Comparison of ENCODE assay signal across 21 cellular contexts in genomic region chr22:23268139-23268712, GRCh38.
DNase-seq lines count a peak whose midpoint lies in the region; ATAC-seq and TF ChIP-seq lines count a peak whose summit lies in the region.
"Had no signal": no experiment of that assay in that cellular context is flagged by ENCODE, and none has a peak within 500 bp of the region (broad histone marks: within the 10 kb centered on the region; RNA-seq: fewer than 3 reads in every experiment).

No MANE protein-coding gene starts in this region.

- peak overlapping the region; percentile 43 for H3K27ac Mint-ChIP-seq in activated CD8-positive, alpha-beta T cell treated with anti-CD3 and anti-CD28 coated beads, Interleukin-2, amount 10 ng/mL, durations not matched to agents 7 days and 5 days
- no peak overlapping the region for H3K27ac Mint-ChIP-seq in activated CD8-positive, alpha-beta T cell treated with anti-CD3 and anti-CD28 coated beads for 36 hours
- H3K27ac Mint-ChIP-seq: activated naive CD8-positive, alpha-beta T cell treated with anti-CD3 and anti-CD28 coated beads, Interleukin-2, amount 10 ng/mL, durations not matched to agents 7 days and 5 days; activated T-helper 2 cell treated with anti-CD3 and anti-CD28 coated beads, Interferon-gamma antibody, Interleukin-2, Interleukin-4, amounts not matched to agents 10 μg/mL and 5 μg/mL and 100 μg/mL, durations not matched to agents 14 hours and 24 hours and 36 hours; B cell; T-cell had no signal

- peaks cover 23% of the 10 kb centered on the region for H3K4me1 Mint-ChIP-seq in activated CD8-positive, alpha-beta T cell treated with anti-CD3 and anti-CD28 coated beads, Interleukin-2, amount 10 ng/mL, durations not matched to agents 7 days and 5 days (ENCODE audit: low read depth)
- H3K4me1 Mint-ChIP-seq in activated CD8-positive, alpha-beta T cell treated with anti-CD3 and anti-CD28 coated beads for 36 hours (ENCODE audit: low read depth), result no peaks in the 10 kb centered on the region

- ATAC-seq in activated CD8-positive, alpha-beta T cell treated with anti-CD3 and anti-CD28 coated beads, Interleukin-2, amount 10 ng/mL, durations not matched to agents 7 days and 5 days, result no peak
- no peak for ATAC-seq in activated CD8-positive, alpha-beta T cell treated with anti-CD3 and anti-CD28 coated beads for 36 hours
- ATAC-seq in omental fat pad (ENCODE audit: low FRiP score) (no peak), GM19467 (IDR thresholded peaks at IDR 0.05; ENCODE audit: unreplicated experiment) (no peak)
- ATAC-seq: right lobe of liver, T-cell had no signal

- CTCF ChIA-PET in activated CD8-positive, alpha-beta T cell treated with anti-CD3 and anti-CD28 coated beads, Interleukin-2, amount 10 ng/mL, durations not matched to agents 7 days and 5 days (lab: Charles Lee), result interaction anchor here (1.6 to 2.3 kb wide), 2 partner anchors 14 to 42 kb away, joined by 3 to 7 read pairs; no protein-coding TSS in a partner anchor
- CTCF ChIA-PET in activated CD8-positive, alpha-beta T cell treated with anti-CD3 and anti-CD28 coated beads for 36 hours (lab: Charles Lee), result interaction anchor here (1.3 to 3.1 kb wide), 2 partner anchors 22 to 90 kb away, joined by 3 to 8 read pairs; no protein-coding TSS in a partner anchor

- intact Hi-C loops in activated CD8-positive, alpha-beta T cell treated with anti-CD3 and anti-CD28 coated beads for 36 hours (cut with micrococcal nuclease), result no loop called here

- no peak for TF ChIP-seq CTCF in activated CD8-positive, alpha-beta T cell treated with anti-CD3 and anti-CD28 coated beads for 36 hours (IDR thresholded peaks at IDR 0.05)
- TF ChIP-seq CTCF in omental fat pad (IDR thresholded peaks at IDR 0.05), result no peak

- H3K27me3 Mint-ChIP-seq in activated CD8-positive, alpha-beta T cell treated with anti-CD3 and anti-CD28 coated beads, Interleukin-2, amount 10 ng/mL, durations not matched to agents 7 days and 5 days (ENCODE audit: low read depth), result no peaks in the 10 kb centered on the region
- no peaks in the 10 kb centered on the region for H3K27me3 Mint-ChIP-seq in activated CD8-positive, alpha-beta T cell treated with anti-CD3 and anti-CD28 coated beads for 36 hours
- H3K27me3 Mint-ChIP-seq: activated naive CD8-positive, alpha-beta T cell treated with anti-CD3 and anti-CD28 coated beads, Interleukin-2, amount 10 ng/mL, durations not matched to agents 7 days and 5 days; B cell; T-cell had no signal

- POLR2A ChIA-PET in activated CD8-positive, alpha-beta T cell treated with anti-CD3 and anti-CD28 coated beads, Interleukin-2, amount 10 ng/mL, durations not matched to agents 7 days and 5 days (lab: Charles Lee), result no interaction called here
- POLR2A ChIA-PET in activated CD8-positive, alpha-beta T cell treated with anti-CD3 and anti-CD28 coated beads for 36 hours (lab: Charles Lee), result no interaction called here

- DNase-seq in activated CD8-positive, alpha-beta T cell treated with anti-CD3 and anti-CD28 coated beads, Interleukin-2, amount 10 ng/mL, durations not matched to agents 7 days and 5 days, result no peak
- no peak for DNase-seq in activated CD8-positive, alpha-beta T cell treated with anti-CD3 and anti-CD28 coated beads for 36 hours
- peak; percentile 39 for DNase-seq in NCI-H2171 (lab: John Stamatoyannopoulos, UW)
- DNase-seq in cerebellum (ENCODE audit: low spot score), result peak; percentile 36
- DNase-seq in occipital lobe (lab: John Stamatoyannopoulos, UW), result peak; percentile 52
- DNase-seq in omental fat pad (ENCODE audit: low spot score), result no peak
- no peak for DNase-seq in GM19240 (ENCODE audit: insufficient read length, low spot score)
- DNase-seq: activated CD4-positive, alpha-beta T cell treated with anti-CD3 and anti-CD28 coated beads for 1 hour; activated naive CD8-positive, alpha-beta T cell treated with anti-CD3 and anti-CD28 coated beads, Interleukin-2, amount 10 ng/mL, durations not matched to agents 7 days and 5 days; COR-L47; effector CD4-positive, alpha-beta T cell; foreskin melanocyte; IMR-90; ovary; right lobe of liver; stimulated activated CD4-positive, alpha-beta T cell treated with anti-CD3 and anti-CD28 coated beads, Interleukin-15, amount 100 ng/mL, for 24 hours; T-cell; upper lobe of left lung had no signal

- no peaks in the 10 kb centered on the region for H3K36me3 Mint-ChIP-seq in activated CD8-positive, alpha-beta T cell treated with anti-CD3 and anti-CD28 coated beads, Interleukin-2, amount 10 ng/mL, durations not matched to agents 7 days and 5 days (ENCODE audit: low read depth)
- peaks cover 4% of the 10 kb centered on the region for H3K36me3 Mint-ChIP-seq in activated CD8-positive, alpha-beta T cell treated with anti-CD3 and anti-CD28 coated beads for 36 hours (ENCODE audit: low read depth)
- H3K36me3 Mint-ChIP-seq: activated naive CD8-positive, alpha-beta T cell treated with anti-CD3 and anti-CD28 coated beads, Interleukin-2, amount 10 ng/mL, durations not matched to agents 7 days and 5 days had no signal

- H3K9me3 Mint-ChIP-seq in activated CD8-positive, alpha-beta T cell treated with anti-CD3 and anti-CD28 coated beads, Interleukin-2, amount 10 ng/mL, durations not matched to agents 7 days and 5 days (ENCODE audit: insufficient read depth), result no peaks in the 10 kb centered on the region
- no peaks in the 10 kb centered on the region for H3K9me3 Mint-ChIP-seq in activated CD8-positive, alpha-beta T cell treated with anti-CD3 and anti-CD28 coated beads for 36 hours
- H3K9me3 Mint-ChIP-seq: activated naive CD8-positive, alpha-beta T cell treated with anti-CD3 and anti-CD28 coated beads, Interleukin-2, amount 10 ng/mL, durations not matched to agents 7 days and 5 days; activated T-helper 2 cell treated with anti-CD3 and anti-CD28 coated beads, Interferon-gamma antibody, Interleukin-2, Interleukin-4, amounts not matched to agents 10 μg/mL and 5 μg/mL and 100 μg/mL, durations not matched to agents 14 hours and 24 hours and 36 hours; T-cell had no signal

- H3K4me3 Mint-ChIP-seq in activated CD8-positive, alpha-beta T cell treated with anti-CD3 and anti-CD28 coated beads, Interleukin-2, amount 10 ng/mL, durations not matched to agents 7 days and 5 days, result no peak overlapping the region
- H3K4me3 Mint-ChIP-seq in activated CD8-positive, alpha-beta T cell treated with anti-CD3 and anti-CD28 coated beads for 36 hours, result no peak overlapping the region
- H3K4me3 Mint-ChIP-seq: activated naive CD8-positive, alpha-beta T cell treated with anti-CD3 and anti-CD28 coated beads, Interleukin-2, amount 10 ng/mL, durations not matched to agents 7 days and 5 days; B cell; T-cell had no signal

Comparison
In these comparisons a context has a peak if more than half of its experiments do, and no peak if none do; other contexts are left out.
1. DNase-seq: peak in NCI-H2171 (single experiment), cerebellum (single experiment) and occipital lobe (single experiment); none in activated CD8-positive, alpha-beta T cell treated with anti-CD3 and anti-CD28 coated beads, Interleukin-2, amount 10 ng/mL, durations not matched to agents 7 days and 5 days (single experiment), activated CD8-positive, alpha-beta T cell treated with anti-CD3 and anti-CD28 coated beads for 36 hours (single experiment), omental fat pad (single experiment) and GM19240 (single experiment).